ENCODE assay signal across 4 cellular contexts in the genomic region with DNA sequence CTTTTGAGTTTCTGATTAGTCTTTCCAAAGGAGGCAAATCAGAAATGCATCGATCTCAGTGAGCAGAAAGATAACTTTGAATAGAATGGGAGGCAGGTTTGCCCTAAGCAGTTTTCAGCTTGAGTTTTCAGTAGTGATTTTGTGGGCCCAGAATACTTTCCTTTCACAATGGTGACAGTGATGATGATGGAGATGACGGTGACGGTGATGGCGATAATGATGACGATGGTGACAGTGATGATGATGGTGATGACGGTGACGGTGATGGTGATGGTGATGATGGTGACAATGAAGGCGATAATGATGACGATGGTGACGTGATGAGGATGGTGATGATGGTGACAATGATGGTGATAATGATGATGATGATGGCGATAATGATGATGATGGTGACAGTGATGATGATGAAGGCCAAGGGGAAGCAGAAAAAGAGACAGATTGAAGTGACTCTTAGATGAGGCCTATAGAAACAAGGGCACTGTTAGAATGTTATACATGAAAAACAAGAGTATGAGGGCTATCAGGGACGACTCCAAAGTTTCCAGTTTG.
A peak's percentile ranks its signal among the peaks of the same experiment; 100 is the strongest.
TF ChIP-seq lines count a peak whose summit lies in the region.

No MANE protein-coding gene starts in this region.

TF ChIP-seq in GM12891, 5 proteins besides CTCF, POLR2A, EP300 and RAD21:
- no peak for TF ChIP-seq PAX5 (IDR thresholded peaks at IDR 0.05; ENCODE audit: insufficient read depth, low read length, severe bottlenecking)
- no peak for TF ChIP-seq TAF1 (IDR thresholded peaks at IDR 0.05; ENCODE audit: low read depth, low read length)
- no peak for TF ChIP-seq SPI1 (IDR thresholded peaks at IDR 0.05; ENCODE audit: low read depth, low read length)
- TF ChIP-seq POLR2AphosphoS5 (IDR thresholded peaks at IDR 0.05; ENCODE audit: low read depth, low read length) = no peak
- TF ChIP-seq POU2F2 (IDR thresholded peaks at IDR 0.05; ENCODE audit: low read depth, low read length) = no peak

TF ChIP-seq in IMR-90, 13 proteins besides CTCF, POLR2A, EP300 and RAD21:
- TF ChIP-seq CEBPB (IDR thresholded peaks at IDR 0.05; ENCODE audit: low read depth, low read length) = no peak
- no peak for TF ChIP-seq CHD1 (IDR thresholded peaks at IDR 0.05; ENCODE audit: low read depth, low read length)
- no peak for TF ChIP-seq FOS (IDR thresholded peaks at IDR 0.05; ENCODE audit: low read depth, low read length)
- no peak for TF ChIP-seq MAZ (IDR thresholded peaks at IDR 0.05; ENCODE audit: borderline replicate concordance, low read depth, low read length)
- no peak for TF ChIP-seq MAFK (IDR thresholded peaks at IDR 0.05; ENCODE audit: low read depth, low read length)
- TF ChIP-seq, protein P1, sequence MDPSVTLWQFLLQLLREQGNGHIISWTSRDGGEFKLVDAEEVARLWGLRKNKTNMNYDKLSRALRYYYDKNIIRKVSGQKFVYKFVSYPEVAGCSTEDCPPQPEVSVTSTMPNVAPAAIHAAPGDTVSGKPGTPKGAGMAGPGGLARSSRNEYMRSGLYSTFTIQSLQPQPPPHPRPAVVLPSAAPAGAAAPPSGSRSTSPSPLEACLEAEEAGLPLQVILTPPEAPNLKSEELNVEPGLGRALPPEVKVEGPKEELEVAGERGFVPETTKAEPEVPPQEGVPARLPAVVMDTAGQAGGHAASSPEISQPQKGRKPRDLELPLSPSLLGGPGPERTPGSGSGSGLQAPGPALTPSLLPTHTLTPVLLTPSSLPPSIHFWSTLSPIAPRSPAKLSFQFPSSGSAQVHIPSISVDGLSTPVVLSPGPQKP (IDR thresholded peaks at IDR 0.05; ENCODE audit: borderline replicate concordance, low read depth, low read length) = no peak
- TF ChIP-seq BHLHE40 (IDR thresholded peaks at IDR 0.05; ENCODE audit: low read depth, low read length) = no peak
- no peak for TF ChIP-seq RCOR1 (IDR thresholded peaks at IDR 0.05; ENCODE audit: insufficient replicate concordance, low read length)

TF ChIP-seq in endothelial cell of umbilical vein, 7 proteins besides CTCF, POLR2A, EP300 and RAD21:
- TF ChIP-seq JUN (IDR thresholded peaks at IDR 0.05; ENCODE audit: borderline replicate concordance, insufficient read depth, insufficient read length, low read depth) (no peak), GATA2 (IDR thresholded peaks at IDR 0.05; ENCODE audit: insufficient read depth, insufficient read length, low read depth, low read length) (no peak)
- TF ChIP-seq, protein P2, sequence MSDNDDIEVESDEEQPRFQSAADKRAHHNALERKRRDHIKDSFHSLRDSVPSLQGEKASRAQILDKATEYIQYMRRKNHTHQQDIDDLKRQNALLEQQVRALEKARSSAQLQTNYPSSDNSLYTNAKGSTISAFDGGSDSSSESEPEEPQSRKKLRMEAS (IDR thresholded peaks at IDR 0.05; ENCODE audit: insufficient read depth, insufficient read length) = no peak

TF ChIP-seq in neural cell, 6 proteins besides CTCF, POLR2A, EP300 and RAD21:
- TF ChIP-seq MXI1 (conservative IDR thresholded peaks at IDR 0.05; ENCODE audit: poor library complexity, severe bottlenecking) (no peak), POLR2AphosphoS5 (IDR thresholded peaks at IDR 0.05) (peak; percentile 69)
